Comparison of ENCODE assay signal across 26 cellular contexts in the genomic region with DNA sequence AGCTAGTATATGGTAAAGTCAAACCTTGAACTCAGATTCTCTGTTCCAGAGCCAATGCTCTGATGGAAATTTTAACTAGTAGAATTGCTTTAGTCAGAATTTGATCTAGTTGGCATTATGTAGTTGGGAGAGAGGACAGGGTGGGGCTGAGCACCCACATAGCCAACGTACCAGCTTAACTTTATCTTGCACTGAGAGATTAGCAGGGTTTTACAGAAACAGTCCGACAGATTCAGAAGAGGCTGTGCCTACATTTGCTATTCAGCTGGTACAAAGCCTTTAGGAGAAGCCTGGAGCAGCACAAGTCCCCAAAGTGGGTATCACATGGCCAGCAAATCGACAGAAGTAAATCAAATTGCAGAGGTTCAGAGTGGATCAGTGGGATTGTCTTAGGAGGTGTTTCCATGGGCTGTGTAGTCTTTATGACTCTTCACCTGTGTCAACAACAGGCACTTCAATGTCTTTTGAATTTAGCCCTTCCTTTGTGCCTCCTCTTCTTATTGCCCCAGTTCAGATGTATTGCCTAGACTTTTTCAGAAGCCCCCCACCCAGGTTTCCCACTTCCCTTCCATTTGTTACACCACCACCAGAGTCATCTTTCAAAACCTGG. TPM values are rescaled to one million over a fixed set of nuclear protein-coding genes. Genes with fewer than 3 reads are reported as not detected.
DNase-seq lines count a peak whose midpoint lies in the region; ATAC-seq and TF ChIP-seq lines count a peak whose summit lies in the region.
"Had no signal": no experiment of that assay in that cellular context is flagged by ENCODE, and none has a peak within 500 bp of the region (broad histone marks: within the 10 kb centered on the region; RNA-seq: fewer than 3 reads in every experiment).

No MANE protein-coding gene starts in this region.

- H3K4me3 Mint-ChIP-seq in neural progenitor cell, result no peak overlapping the region
- H3K4me3 Mint-ChIP-seq: CD14-positive monocyte; CD8-positive, alpha-beta memory T cell had no signal

- DNase-seq in Right ventricle myocardium inferior (ENCODE audit: missing footprints) (no peak), cardiac septum (ENCODE audit: low spot score) (no peak), left ventricle myocardium inferior (no peak), mucosa of descending colon (no peak), NCI-H1105 treated with DMSO at 0.1 percent for 48 hours (lab: John Stamatoyannopoulos, UW) (no peak), neural progenitor cell (ENCODE audit: low spot score) (no peak)
- no peak for DNase-seq in stimulated activated naive CD8-positive, alpha-beta T cell treated with anti-CD3 and anti-CD28 coated beads, Interleukin-15, Interleukin-2, amounts not matched to agents 100 U/mL and 50 U/mL, for 24 hours
- DNase-seq: 8988T; ACHN; BE2C; CD8-positive, alpha-beta memory T cell; DMS153; DND-41; KBM-7; MV-4-11; NCI-H1105; NCI-H2029; NCI-H2227 treated with DMSO at 0.1 percent for 48 hours; NCI-H526 treated with DMSO at 0.1 percent for 48 hours; SK-N-SH had no signal

- no peak overlapping the region for H3K4me2 ChIP-seq in neural progenitor cell
- H3K4me2 ChIP-seq: SK-N-SH had no signal

- H3K27me3 Mint-ChIP-seq in neural progenitor cell (ENCODE audit: insufficient read depth, low read depth), result peaks cover 4% of the 10 kb centered on the region

- peaks cover 19% of the 10 kb centered on the region for H3K4me1 ChIP-seq in left ventricle myocardium inferior
- no peaks in the 10 kb centered on the region for H3K4me1 ChIP-seq in mucosa of descending colon (ENCODE audit: low read depth)
- peaks cover 13% of the 10 kb centered on the region for H3K4me1 ChIP-seq in neural progenitor cell
- H3K4me1 ChIP-seq: BE2C had no signal

- no peaks in the 10 kb centered on the region for H3K79me2 ChIP-seq in neural progenitor cell (ENCODE audit: low read depth)

- no peaks in the 10 kb centered on the region for H3K9me3 ChIP-seq in left ventricle myocardium inferior (replicated peaks)
- no peaks in the 10 kb centered on the region for H3K9me3 ChIP-seq in mucosa of descending colon
- no peaks in the 10 kb centered on the region for H3K9me3 ChIP-seq in neural progenitor cell (ENCODE audit: low read depth)
- H3K9me3 ChIP-seq: BE2C, SK-N-SH had no signal

- H3K27me3 ChIP-seq in left ventricle myocardium inferior (ENCODE audit: low read depth) (no peaks in the 10 kb centered on the region), neural progenitor cell (no peaks in the 10 kb centered on the region)
- H3K27me3 ChIP-seq: BE2C had no signal

- TF ChIP-seq CTCF in left ventricle myocardium inferior (IDR thresholded peaks at IDR 0.05; ENCODE audit: borderline replicate concordance) (no peak), mucosa of descending colon (IDR thresholded peaks at IDR 0.05) (no peak), neural progenitor cell (IDR thresholded peaks at IDR 0.05) (no peak)

- peak overlapping the region; percentile 83 for H3K27ac ChIP-seq in left ventricle myocardium inferior (replicated peaks)
- no peak overlapping the region for H3K27ac ChIP-seq in neural progenitor cell

- H3F3A ChIP-seq in neural progenitor cell (ENCODE audit: low read depth), result no peaks in the 10 kb centered on the region

- no peaks in the 10 kb centered on the region for H4K20me1 ChIP-seq in neural progenitor cell (ENCODE audit: low read depth)

- H3K36me3 Mint-ChIP-seq in neural progenitor cell, result no peaks in the 10 kb centered on the region
- H3K36me3 Mint-ChIP-seq: CD14-positive monocyte; CD8-positive, alpha-beta memory T cell had no signal

- H3K4me1 Mint-ChIP-seq in neural progenitor cell, result peaks cover 11% of the 10 kb centered on the region
- H3K4me1 Mint-ChIP-seq: CD8-positive, alpha-beta memory T cell had no signal

- intact Hi-C loops in Right ventricle myocardium inferior (cut with DNase I) (no loop called here), cardiac septum (cut with DNase I) (loop anchor here (5.0 kb wide), 1 partner anchor 37 kb away; no protein-coding TSS in a partner anchor), left ventricle myocardium inferior (cut with micrococcal nuclease) (no loop called here), mucosa of descending colon (cut with DNase I, micrococcal nuclease) (no loop called here)

- ATAC-seq in Right ventricle myocardium inferior (peak; percentile 76), mucosa of descending colon (peak; percentile 51), HG02981 (IDR thresholded peaks at IDR 0.05; ENCODE audit: unreplicated experiment) (no peak)
- no peak for ATAC-seq in stimulated activated naive CD8-positive, alpha-beta T cell treated with anti-CD3 and anti-CD28 coated beads, Interleukin-15, Interleukin-2, amounts not matched to agents 100 U/mL and 50 U/mL, for 24 hours
- ATAC-seq: Panc1 had no signal

- H3K4me3 ChIP-seq in left ventricle myocardium inferior, result peak overlapping the region; percentile 54
- H3K4me3 ChIP-seq in mucosa of descending colon, result no peak overlapping the region
- H3K4me3 ChIP-seq in neural progenitor cell, result no peak overlapping the region

- H3K27ac Mint-ChIP-seq in neural progenitor cell, result no peak overlapping the region
- H3K27ac Mint-ChIP-seq: CD14-positive monocyte; CD8-positive, alpha-beta memory T cell had no signal

- H3K9me3 Mint-ChIP-seq in neural progenitor cell, result no peaks in the 10 kb centered on the region
- H3K9me3 Mint-ChIP-seq: CD14-positive monocyte; CD8-positive, alpha-beta memory T cell had no signal

- H3K36me3 ChIP-seq in left ventricle myocardium inferior, result no peaks in the 10 kb centered on the region
- H3K36me3 ChIP-seq in mucosa of descending colon (ENCODE audit: low read depth), result no peaks in the 10 kb centered on the region
- H3K36me3 ChIP-seq in neural progenitor cell, result no peaks in the 10 kb centered on the region
- H3K36me3 ChIP-seq: BE2C had no signal

- no peak overlapping the region for H3K9ac ChIP-seq in neural progenitor cell
- H3K9ac ChIP-seq: SK-N-SH had no signal

- H2AFZ ChIP-seq in neural progenitor cell (replicated peaks), result no peak overlapping the region

RNA-seq across cellular contexts. Expression of gene CSRP3, which starts 7.3 kb away (rescaled TPM):
- total RNA-seq in Right ventricle myocardium inferior (1,720 TPM), cardiac septum (2,895 TPM), left ventricle myocardium inferior (2,290 TPM), mucosa of descending colon (under 1 TPM in 1 of 3 donors, not detected in 2; 0.94 TPM), neural progenitor cell (ENCODE audit: low replicate concordance) (not detected in 2 replicates)
- total RNA-seq: CD8-positive, alpha-beta memory T cell; MCF 10A; NCI-H460; OCI-LY7 had no signal

RNA-seq across cellular contexts. Expression of gene E2F8, which starts 31.7 kb away (rescaled TPM):
- total RNA-seq in Right ventricle myocardium inferior (1.7 TPM), cardiac septum (4.5 TPM), left ventricle myocardium inferior (3.6 TPM), mucosa of descending colon (10 to 100 TPM in 1 of 3 donors, 1 to 10 TPM in 2; 1.7 to 10.4 (median 5.1) TPM), neural progenitor cell (ENCODE audit: low replicate concordance) (4.9 and 5.7 TPM in 2 replicates)

Comparison
In these comparisons a context has a peak if more than half of its experiments do, and no peak if none do; other contexts are left out.
1. ATAC-seq: peak in Right ventricle myocardium inferior (single experiment) and mucosa of descending colon (single experiment); none in HG02981 (single experiment) and stimulated activated naive CD8-positive, alpha-beta T cell treated with anti-CD3 and anti-CD28 coated beads, Interleukin-15, Interleukin-2, amounts not matched to agents 100 U/mL and 50 U/mL, for 24 hours (single experiment).
2. RNA of gene CSRP3, which starts 7.3 kb away (total RNA-seq): 2,895 TPM in cardiac septum (single experiment), 2,290 TPM in left ventricle myocardium inferior (single experiment) and 1,720 TPM in Right ventricle myocardium inferior (single experiment); 0.94 TPM in mucosa of descending colon and not detected in neural progenitor cell; every median in the first group is over 100 times any median in the second.